In the genomic region with DNA sequence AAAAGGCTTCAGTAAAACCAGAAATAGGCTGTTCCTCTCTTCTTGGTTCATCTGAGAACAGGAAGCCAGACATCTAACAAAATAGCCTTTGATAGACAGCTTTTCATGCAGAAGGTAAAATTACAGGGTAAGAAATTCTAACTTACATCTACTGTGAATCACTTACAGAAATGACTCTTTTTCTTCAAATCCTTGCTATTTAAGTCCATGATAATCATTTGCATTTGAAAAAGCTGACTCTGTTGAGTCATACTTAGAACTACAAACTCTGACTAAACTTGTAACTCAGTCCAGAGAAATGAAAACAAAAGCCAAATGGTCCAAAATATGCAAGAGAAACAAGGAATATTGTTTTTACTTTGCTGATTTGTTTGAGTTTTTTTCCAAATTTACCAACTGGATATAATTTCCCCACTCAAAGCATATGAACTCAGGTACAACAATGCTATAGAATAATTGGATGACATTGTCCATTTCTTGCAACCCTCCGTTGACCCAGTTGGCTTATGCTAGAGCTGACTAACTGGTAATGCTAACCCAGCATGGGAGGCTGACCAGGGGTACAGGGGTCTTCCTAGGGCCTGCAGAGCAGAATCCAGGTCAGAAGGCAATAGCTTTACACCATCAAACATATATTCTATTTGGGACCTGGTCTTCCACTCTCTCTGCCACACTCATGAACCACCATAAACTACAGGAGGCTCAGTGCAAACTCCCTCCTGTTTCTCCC, we compare ENCODE assay signal across 8 cellular contexts. TPM values are rescaled to one million over a fixed set of nuclear protein-coding genes. Genes with fewer than 3 reads are reported as not detected.
DNase-seq lines count a peak whose midpoint lies in the region; ATAC-seq and TF ChIP-seq lines count a peak whose summit lies in the region.

No MANE protein-coding gene starts in this region.

- no peak overlapping the region for H3K4me3 ChIP-seq in Karpas-422 (ENCODE audit: low read length)

- no peaks in the 10 kb centered on the region for H3K79me2 ChIP-seq in Karpas-422 (ENCODE audit: low read length)

- peak; percentile 55 for DNase-seq in Caki2 (ENCODE audit: low read depth)
- DNase-seq in chondrocyte (ENCODE audit: low spot score) = no peak
- no peak for DNase-seq in UCSD-AML1 (lab: John Stamatoyannopoulos, UW; ENCODE audit: unreplicated experiment)
- no peak for DNase-seq in Karpas-422
- no peak for DNase-seq in progenitor cell of endocrine pancreas (ENCODE audit: low spot score, unreplicated experiment)
- no peak for DNase-seq in NCI-H510A treated with DMSO at 0.1 percent for 48 hours (lab: John Stamatoyannopoulos, UW)

- H3K27ac Mint-ChIP-seq in chondrocyte (ENCODE audit: unreplicated experiment) (peak overlapping the region; percentile 74), progenitor cell of endocrine pancreas (no peak overlapping the region)

- H3K27me3 Mint-ChIP-seq in chondrocyte (ENCODE audit: low read depth) (no peaks in the 10 kb centered on the region), progenitor cell of endocrine pancreas (no peaks in the 10 kb centered on the region)

- H3K9me3 ChIP-seq in Karpas-422 (ENCODE audit: low read length) = no peaks in the 10 kb centered on the region

- no peaks in the 10 kb centered on the region for H3K9me3 Mint-ChIP-seq in chondrocyte (ENCODE audit: low read depth)
- H3K9me3 Mint-ChIP-seq in progenitor cell of endocrine pancreas (ENCODE audit: low read depth) = no peaks in the 10 kb centered on the region

- ATAC-seq in GM19455 (IDR thresholded peaks at IDR 0.05; ENCODE audit: unreplicated experiment) (peak; percentile 77), HG03354 (IDR thresholded peaks at IDR 0.05; ENCODE audit: poor library complexity, severe bottlenecking, unreplicated experiment) (peak; percentile 81)

- no peak overlapping the region for H2AFZ ChIP-seq in Karpas-422 (ENCODE audit: low read length)

- H3K36me3 ChIP-seq in Karpas-422 (ENCODE audit: insufficient read depth, low read length) = no peaks in the 10 kb centered on the region

- H3K36me3 Mint-ChIP-seq in chondrocyte (ENCODE audit: low read depth) = no peaks in the 10 kb centered on the region
- H3K36me3 Mint-ChIP-seq in progenitor cell of endocrine pancreas (ENCODE audit: insufficient read depth) = peaks cover 3% of the 10 kb centered on the region

- in situ Hi-C loops in Caki2 (cut with HindIII; ENCODE audit: low pct_unique_long_range_greater_than_20kb, low sequenced_read_pairs) = no loop called here

- TF ChIP-seq CTCF in chondrocyte (IDR thresholded peaks at IDR 0.05) = no peak
- no peak for TF ChIP-seq CTCF in progenitor cell of endocrine pancreas (IDR thresholded peaks at IDR 0.05; ENCODE audit: unreplicated experiment)

- no peaks in the 10 kb centered on the region for H4K20me1 ChIP-seq in Karpas-422 (ENCODE audit: insufficient read depth, low read depth, low read length)

- H3K4me3 Mint-ChIP-seq in chondrocyte (ENCODE audit: unreplicated experiment) (no peak overlapping the region), progenitor cell of endocrine pancreas (ENCODE audit: low read depth) (no peak overlapping the region)

- no peak overlapping the region for H3K9ac ChIP-seq in Karpas-422 (ENCODE audit: low read length)

- H3K4me1 Mint-ChIP-seq in chondrocyte (ENCODE audit: low read depth) (peaks cover 21% of the 10 kb centered on the region), progenitor cell of endocrine pancreas (ENCODE audit: low read depth) (no peaks in the 10 kb centered on the region)

- H3K4me1 ChIP-seq in Karpas-422 (ENCODE audit: low read length) = peaks cover 3% of the 10 kb centered on the region; the same call in 1 of the 2 replicates

- H3K27ac ChIP-seq in Karpas-422 (ENCODE audit: low read length) = no peak overlapping the region

- H3K27me3 ChIP-seq in Karpas-422 (ENCODE audit: low read length) = no peaks in the 10 kb centered on the region

- no peak overlapping the region for H3K4me2 ChIP-seq in Karpas-422 (ENCODE audit: low read depth, low read length, poor library complexity, severe bottlenecking)

- H3K9me2 ChIP-seq in Karpas-422 (replicated peaks; ENCODE audit: insufficient read depth, low read length) = no peaks in the 10 kb centered on the region

RNA-seq across cellular contexts. Expression of gene MREG, which starts 18.8 kb away (rescaled TPM):
- total RNA-seq in Caki2 (2014; rRNA removed; shearing (Covaris generic); ENCODE audit: low replicate concordance) = 9.7 and 12.0 TPM in 2 replicates
- total RNA-seq in chondrocyte (1.8 to 4.5 TPM (median 2.7 TPM) in 3 replicates), progenitor cell of endocrine pancreas (22.8 and 26.8 TPM in 2 replicates)
- total RNA-seq in Karpas-422 (2014; rRNA removed; shearing (Covaris generic); ENCODE audit: low replicate concordance) = 0.11 and 0.15 TPM in 2 replicates

RNA-seq across cellular contexts. Expression of gene PECR, which starts 49.5 kb away (rescaled TPM):
- 50.7 and 52.9 TPM in 2 replicates for total RNA-seq in Caki2 (2014; rRNA removed; shearing (Covaris generic); ENCODE audit: low replicate concordance)
- total RNA-seq in chondrocyte (6.6 to 10.1 TPM (median 9.1 TPM) in 3 replicates), progenitor cell of endocrine pancreas (14.2 and 14.8 TPM in 2 replicates)
- total RNA-seq in Karpas-422 (2014; rRNA removed; shearing (Covaris generic); ENCODE audit: low replicate concordance) = 0.30 and 0.72 TPM in 2 replicates

RNA-seq across cellular contexts. Expression of gene TMEM169, which starts 49.6 kb away (rescaled TPM):
- total RNA-seq in Caki2 (2014; rRNA removed; shearing (Covaris generic); ENCODE audit: low replicate concordance) = 5.5 and 8.3 TPM in 2 replicates
- 1.3 to 2.0 TPM (median 1.5 TPM) in 3 replicates for total RNA-seq in chondrocyte
- not detected in 2 replicates for total RNA-seq in Karpas-422 (2014; rRNA removed; shearing (Covaris generic); ENCODE audit: low replicate concordance)
- 3.6 and 3.8 TPM in 2 replicates for total RNA-seq in progenitor cell of endocrine pancreas
